In genomic region chr10:88991900-88992237, GRCh38 we compare ENCODE assay signal across 8 cellular contexts. TPM values are rescaled to one million over a fixed set of nuclear protein-coding genes. Genes with fewer than 3 reads are reported as not detected.
DNase-seq lines count a peak whose midpoint lies in the region; FAIRE-seq and TF ChIP-seq lines count a peak whose summit lies in the region.

No MANE protein-coding gene starts in this region.

- FAIRE-seq in kidney (lab: Jason Lieb, UNC): no peak

- H3K9me3 ChIP-seq in kidney (ENCODE audit: control insufficient read depth in 1 of 2, low read length in 2 of 2) (no peaks in the 10 kb centered on the region), thyroid gland (no peaks in the 10 kb centered on the region)

- DNase-seq in HCEC 1CT (peak; percentile 32), kidney (no peak), thyroid gland (no peak), NCI-H526 treated with DMSO at 0.1 percent for 48 hours (lab: John Stamatoyannopoulos, UW) (no peak), erythroblast (lab: John Stamatoyannopoulos, UW) (no peak), GM03348 (ENCODE audit: low spot score) (no peak)
- DNase-seq in activated T-helper 2 cell treated with anti-CD3 and anti-CD28 coated beads, Interferon-gamma antibody, Interleukin-2, Interleukin-4, amounts not matched to agents 10 μg/mL and 5 μg/mL and 100 μg/mL, durations not matched to agents 14 hours and 24 hours and 36 hours (ENCODE audit: low spot score): no peak

- peaks cover 4% of the 10 kb centered on the region for H3K9me3 Mint-ChIP-seq in activated T-helper 2 cell treated with anti-CD3 and anti-CD28 coated beads, Interferon-gamma antibody, Interleukin-2, Interleukin-4, amounts not matched to agents 10 μg/mL and 5 μg/mL and 100 μg/mL, durations not matched to agents 14 hours and 24 hours and 36 hours

- H3K9ac ChIP-seq in kidney (ENCODE audit: low read length in 2 of 2): peak overlapping the region; percentile 87 to 96

- no peaks in the 10 kb centered on the region for H3K27me3 ChIP-seq in thyroid gland

- peaks cover 20% of the 10 kb centered on the region for H3K36me3 Mint-ChIP-seq in activated T-helper 2 cell treated with anti-CD3 and anti-CD28 coated beads, Interferon-gamma antibody, Interleukin-2, Interleukin-4, amounts not matched to agents 10 μg/mL and 5 μg/mL and 100 μg/mL, durations not matched to agents 14 hours and 24 hours and 36 hours (ENCODE audit: low read depth)

- H3K4me3 Mint-ChIP-seq in activated T-helper 2 cell treated with anti-CD3 and anti-CD28 coated beads, Interferon-gamma antibody, Interleukin-2, Interleukin-4, amounts not matched to agents 10 μg/mL and 5 μg/mL and 100 μg/mL, durations not matched to agents 14 hours and 24 hours and 36 hours (ENCODE audit: low read depth): peak overlapping the region; percentile 98

- peak overlapping the region; percentile 98 for H3K27ac Mint-ChIP-seq in activated T-helper 2 cell treated with anti-CD3 and anti-CD28 coated beads, Interferon-gamma antibody, Interleukin-2, Interleukin-4, amounts not matched to agents 10 μg/mL and 5 μg/mL and 100 μg/mL, durations not matched to agents 14 hours and 24 hours and 36 hours

- TF ChIP-seq POLR2A in thyroid gland (IDR thresholded peaks at IDR 0.05) (no peak), erythroblast (IDR thresholded peaks at IDR 0.05; ENCODE audit: low read length) (no peak)

- peak overlapping the region; percentile 88 to 96 for H3K4me3 ChIP-seq in kidney (ENCODE audit: low read length in 2 of 2)
- peak overlapping the region; percentile 75 to 86 (median 78) for H3K4me3 ChIP-seq in thyroid gland (replicated peaks in 1 of 3)

- H3K27ac ChIP-seq in 22Rv1 (peak overlapping the region; percentile 70), kidney (ENCODE audit: low read depth in 2 of 2, low read length in 2 of 2) (peak overlapping the region; percentile 93 to 94), thyroid gland (peak overlapping the region; percentile 99)

- peaks cover 63% of the 10 kb centered on the region for H3K4me1 Mint-ChIP-seq in activated T-helper 2 cell treated with anti-CD3 and anti-CD28 coated beads, Interferon-gamma antibody, Interleukin-2, Interleukin-4, amounts not matched to agents 10 μg/mL and 5 μg/mL and 100 μg/mL, durations not matched to agents 14 hours and 24 hours and 36 hours (ENCODE audit: low read depth)

- H3K27me3 Mint-ChIP-seq in activated T-helper 2 cell treated with anti-CD3 and anti-CD28 coated beads, Interferon-gamma antibody, Interleukin-2, Interleukin-4, amounts not matched to agents 10 μg/mL and 5 μg/mL and 100 μg/mL, durations not matched to agents 14 hours and 24 hours and 36 hours (ENCODE audit: low read depth): no peaks in the 10 kb centered on the region

- intact Hi-C loops in activated T-helper 2 cell treated with anti-CD3 and anti-CD28 coated beads, Interferon-gamma antibody, Interleukin-2, Interleukin-4, amounts not matched to agents 10 μg/mL and 5 μg/mL and 100 μg/mL, durations not matched to agents 14 hours and 24 hours and 36 hours (cut with micrococcal nuclease): loop anchor here (1.0 to 5.0 kb wide), 4 partner anchors 9 to 112 kb away; partner anchors contain the start of gene STAMBPL1
- intact Hi-C loops in kidney (cut with DNase I) (no loop called here), thyroid gland (cut with DNase I) (no loop called here)

- 15 to 23% methylated on average over 6 of the region's 6 CpGs for WGBS in thyroid gland, 2 donors

- TF ChIP-seq CTCF in 22Rv1 (IDR thresholded peaks at IDR 0.05) (no peak), kidney (IDR thresholded peaks at IDR 0.05; ENCODE audit: borderline replicate concordance, extremely low read depth, insufficient read depth) (no peak), thyroid gland (IDR thresholded peaks at IDR 0.05) (no peak)

- H3K4me1 ChIP-seq in kidney (ENCODE audit: control insufficient read depth in 1 of 2, insufficient read depth in 1 of 2, low read depth in 1 of 2, low read length in 2 of 2) (peaks cover 8 to 12% of the 10 kb centered on the region in 2 donors), thyroid gland (peaks cover 5 to 6% of the 10 kb centered on the region in 2 donors)

- H3K36me3 ChIP-seq in kidney (ENCODE audit: control insufficient read depth in 1 of 2, insufficient read depth in 2 of 2, low read length in 2 of 2): no peaks in the 10 kb centered on the region
- no peaks in the 10 kb centered on the region for H3K36me3 ChIP-seq in thyroid gland

RNA-seq across cellular contexts. Expression of gene FAS, which starts 1.3 kb away (rescaled TPM):
- 20.7 and 22.5 TPM in 2 replicates for total RNA-seq in activated T-helper 2 cell treated with anti-CD3 and anti-CD28 coated beads, Interferon-gamma antibody, Interleukin-2, Interleukin-4, amounts not matched to agents 10 μg/mL and 5 μg/mL and 100 μg/mL, durations not matched to agents 14 hours and 24 hours and 36 hours
- 45.2 TPM for total RNA-seq in kidney
- polyA plus RNA-seq in kidney (ENCODE audit: insufficient read depth, low read depth, low replicate concordance): 6.5 TPM
- total RNA-seq in thyroid gland: 10 to 100 TPM in 3 of 4 donors, 1 to 10 TPM in 1; 9.4 to 34.1 (median 17.4) TPM

RNA-seq across cellular contexts. Expression of gene ACTA2, which starts 39.3 kb away (rescaled TPM):
- total RNA-seq in activated T-helper 2 cell treated with anti-CD3 and anti-CD28 coated beads, Interferon-gamma antibody, Interleukin-2, Interleukin-4, amounts not matched to agents 10 μg/mL and 5 μg/mL and 100 μg/mL, durations not matched to agents 14 hours and 24 hours and 36 hours: 11.3 and 11.9 TPM in 2 replicates
- total RNA-seq in kidney (471 TPM), thyroid gland (100 to 1,000 TPM in 1 of 4 donors, 10 to 100 TPM in 3; 61.5 to 173 (median 72.2) TPM)
- polyA plus RNA-seq in kidney (ENCODE audit: insufficient read depth, low read depth, low replicate concordance): 378 TPM
